In the genomic region with DNA sequence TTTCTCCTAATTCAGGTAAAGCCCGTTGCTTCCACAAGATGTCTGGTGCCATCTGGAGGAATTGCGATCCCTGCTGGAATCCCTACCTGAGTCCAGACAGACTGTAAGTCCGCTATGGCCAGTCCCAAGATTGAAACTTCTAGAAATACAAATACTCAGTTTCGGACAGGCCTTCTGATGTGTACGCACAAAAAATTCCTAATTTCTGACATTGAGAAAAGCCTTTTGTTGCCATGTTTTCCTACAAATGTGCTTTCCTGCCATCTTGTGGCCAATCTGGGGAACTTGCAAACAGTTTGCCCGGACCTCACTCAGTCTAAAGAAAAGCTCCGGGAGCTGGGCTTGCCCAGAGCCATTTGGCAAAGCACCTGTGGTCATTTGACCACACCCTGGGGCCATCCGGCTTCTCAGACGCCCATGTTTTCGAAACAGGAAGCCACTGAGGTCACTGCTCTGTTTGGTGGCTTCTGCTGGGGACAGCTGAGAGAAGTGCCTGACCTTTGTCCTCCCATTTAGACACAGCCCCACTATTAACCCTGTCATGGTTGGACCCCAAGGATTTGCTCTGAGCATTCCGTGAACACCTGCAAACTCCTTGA, we compare ENCODE assay signal across 8 cellular contexts.
A peak's percentile ranks its signal among the peaks of the same experiment; 100 is the strongest.
DNase-seq lines count a peak whose midpoint lies in the region; ATAC-seq, FAIRE-seq and TF ChIP-seq lines count a peak whose summit lies in the region.

No MANE protein-coding gene starts in this region.

- no peak overlapping the region for H2BK120ac ChIP-seq in mesenchymal stem cell (ENCODE audit: low read depth, low read length)

- H2BK5ac ChIP-seq in mesenchymal stem cell (ENCODE audit: low read depth, low read length, poor library complexity, severe bottlenecking), result no peak overlapping the region

- H3K36me3 ChIP-seq in BE2C (no peaks in the 10 kb centered on the region), mesenchymal stem cell (ENCODE audit: control insufficient read depth in 1 of 2, insufficient read depth in 2 of 2, low read depth in 1 of 2, low read length in 2 of 2) (no peaks in the 10 kb centered on the region)

- no peak overlapping the region for H3K4ac ChIP-seq in mesenchymal stem cell (ENCODE audit: low read depth in 1 of 2, low read length in 2 of 2)

- no peak overlapping the region for H3K23ac ChIP-seq in mesenchymal stem cell (ENCODE audit: low read length in 2 of 2)

- H3K9me3 Mint-ChIP-seq in activated CD8-positive, alpha-beta T cell treated with anti-CD3 and anti-CD28 coated beads, Interleukin-2, amount 10 ng/mL, durations not matched to agents 7 days and 5 days (ENCODE audit: insufficient read depth), result no peaks in the 10 kb centered on the region
- H3K9me3 Mint-ChIP-seq in stimulated activated memory B cell treated with anti-CD40 and anti-IgM and Interleukin-4, amounts not matched to agents 10 μg/mL and 1 μg/mL and 100 μg/mL, for 72 hours, result no peaks in the 10 kb centered on the region

- FAIRE-seq in endometrium (lab: Jason Lieb, UNC), result peak; percentile 51

- H3K9ac ChIP-seq in mesenchymal stem cell (ENCODE audit: low read length), result peak overlapping the region; percentile 74

- H3K18ac ChIP-seq in mesenchymal stem cell (ENCODE audit: low read depth in 1 of 2, low read length in 2 of 2), result no peak overlapping the region

- no peak overlapping the region for H3K14ac ChIP-seq in mesenchymal stem cell (ENCODE audit: low read length in 2 of 2)

- no peak overlapping the region for H3K4me2 ChIP-seq in mesenchymal stem cell (ENCODE audit: low read length, poor library complexity, severe bottlenecking)

- no peaks in the 10 kb centered on the region for H3K27me3 ChIP-seq in BE2C
- H3K27me3 ChIP-seq in mesenchymal stem cell (ENCODE audit: control insufficient read depth in 1 of 2, insufficient read depth in 1 of 2, low read length in 2 of 2), result peaks cover 3 to 4% of the 10 kb centered on the region in 2 experiments

- no peak overlapping the region for H3K27ac Mint-ChIP-seq in activated CD8-positive, alpha-beta T cell treated with anti-CD3 and anti-CD28 coated beads, Interleukin-2, amount 10 ng/mL, durations not matched to agents 7 days and 5 days
- H3K27ac Mint-ChIP-seq in stimulated activated memory B cell treated with anti-CD40 and anti-IgM and Interleukin-4, amounts not matched to agents 10 μg/mL and 1 μg/mL and 100 μg/mL, for 72 hours, result no peak overlapping the region

- no peak overlapping the region for H4K91ac ChIP-seq in mesenchymal stem cell (ENCODE audit: low read length)

- H3K4me3 Mint-ChIP-seq in activated CD8-positive, alpha-beta T cell treated with anti-CD3 and anti-CD28 coated beads, Interleukin-2, amount 10 ng/mL, durations not matched to agents 7 days and 5 days, result no peak overlapping the region
- H3K4me3 Mint-ChIP-seq in stimulated activated memory B cell treated with anti-CD40 and anti-IgM and Interleukin-4, amounts not matched to agents 10 μg/mL and 1 μg/mL and 100 μg/mL, for 72 hours, result no peak overlapping the region

- DNase-seq in BE2C (peak; percentile 63), NCI-H774 (lab: John Stamatoyannopoulos, UW) (peak; percentile 39), mesenchymal stem cell (peak; percentile 71)
- peak; percentile 66 for DNase-seq in activated CD8-positive, alpha-beta T cell treated with anti-CD3 and anti-CD28 coated beads, Interleukin-2, amount 10 ng/mL, durations not matched to agents 7 days and 5 days

- no peak overlapping the region for H2AK5ac ChIP-seq in mesenchymal stem cell (ENCODE audit: low read length, severe bottlenecking)

- H3K4me3 ChIP-seq in BE2C (ENCODE audit: low read depth, low read length) (0 out of 2 replicates have a peak overlapping the region, but pooled peaks have one; percentile 17), mesenchymal stem cell (ENCODE audit: insufficient read depth in 1 of 2, low read depth in 1 of 2, low read length in 2 of 2) (no peak overlapping the region)

- H4K8ac ChIP-seq in mesenchymal stem cell (ENCODE audit: low read length), result no peak overlapping the region

- no peak overlapping the region for H2BK12ac ChIP-seq in mesenchymal stem cell (ENCODE audit: low read length in 2 of 2)

- no peaks in the 10 kb centered on the region for H3K79me1 ChIP-seq in mesenchymal stem cell (replicated peaks; ENCODE audit: low read length, poor library complexity, severe bottlenecking)

- CTCF ChIA-PET in activated CD8-positive, alpha-beta T cell treated with anti-CD3 and anti-CD28 coated beads, Interleukin-2, amount 10 ng/mL, durations not matched to agents 7 days and 5 days (lab: Charles Lee), result interaction anchor here (0.6 to 4.9 kb wide), 14 partner anchors 11 to 1391 kb away, joined by 3 to 28 read pairs (median 4); no protein-coding TSS in a partner anchor

- H3K27ac ChIP-seq in mesenchymal stem cell (ENCODE audit: low read length, poor library complexity, severe bottlenecking), result no peak overlapping the region

- H2AFZ ChIP-seq in mesenchymal stem cell (ENCODE audit: low read depth, low read length), result no peak overlapping the region

- POLR2A ChIA-PET in activated CD8-positive, alpha-beta T cell treated with anti-CD3 and anti-CD28 coated beads, Interleukin-2, amount 10 ng/mL, durations not matched to agents 7 days and 5 days (lab: Charles Lee), result no interaction called here

- H3K4me1 Mint-ChIP-seq in activated CD8-positive, alpha-beta T cell treated with anti-CD3 and anti-CD28 coated beads, Interleukin-2, amount 10 ng/mL, durations not matched to agents 7 days and 5 days (ENCODE audit: low read depth), result peaks cover 3% of the 10 kb centered on the region
- no peaks in the 10 kb centered on the region for H3K4me1 Mint-ChIP-seq in stimulated activated memory B cell treated with anti-CD40 and anti-IgM and Interleukin-4, amounts not matched to agents 10 μg/mL and 1 μg/mL and 100 μg/mL, for 72 hours

- peaks cover 2% of the 10 kb centered on the region; the same call in 1 of the 2 replicates for H3K4me1 ChIP-seq in BE2C
- peaks cover 7% of the 10 kb centered on the region for H3K4me1 ChIP-seq in mesenchymal stem cell (ENCODE audit: control insufficient read depth, insufficient read depth, low read depth, low read length)

- H3K27me3 Mint-ChIP-seq in activated CD8-positive, alpha-beta T cell treated with anti-CD3 and anti-CD28 coated beads, Interleukin-2, amount 10 ng/mL, durations not matched to agents 7 days and 5 days (ENCODE audit: low read depth), result peaks cover 8% of the 10 kb centered on the region
- peaks cover 11% of the 10 kb centered on the region for H3K27me3 Mint-ChIP-seq in stimulated activated memory B cell treated with anti-CD40 and anti-IgM and Interleukin-4, amounts not matched to agents 10 μg/mL and 1 μg/mL and 100 μg/mL, for 72 hours

- WGBS in mesenchymal stem cell, result 30% methylated on average over 11 of the region's 11 CpGs

- ATAC-seq in GM19035 (IDR thresholded peaks at IDR 0.05; ENCODE audit: unreplicated experiment) (peak; percentile 83), HG03432 (IDR thresholded peaks at IDR 0.05; ENCODE audit: unreplicated experiment) (peak; percentile 77)
- ATAC-seq in activated CD8-positive, alpha-beta T cell treated with anti-CD3 and anti-CD28 coated beads, Interleukin-2, amount 10 ng/mL, durations not matched to agents 7 days and 5 days, result peak; percentile 74
- peak; percentile 74 for ATAC-seq in stimulated activated memory B cell treated with anti-CD40 and anti-IgM and Interleukin-4, amounts not matched to agents 10 μg/mL and 1 μg/mL and 100 μg/mL, for 72 hours

- TF ChIP-seq CTCF in BE2C (IDR thresholded peaks at IDR 0.05; ENCODE audit: low read depth, low read length), result peak; percentile 95

- H3K36me3 Mint-ChIP-seq in activated CD8-positive, alpha-beta T cell treated with anti-CD3 and anti-CD28 coated beads, Interleukin-2, amount 10 ng/mL, durations not matched to agents 7 days and 5 days (ENCODE audit: low read depth), result no peaks in the 10 kb centered on the region
- no peaks in the 10 kb centered on the region for H3K36me3 Mint-ChIP-seq in stimulated activated memory B cell treated with anti-CD40 and anti-IgM and Interleukin-4, amounts not matched to agents 10 μg/mL and 1 μg/mL and 100 μg/mL, for 72 hours

- H3K9me3 ChIP-seq in BE2C (no peaks in the 10 kb centered on the region), mesenchymal stem cell (ENCODE audit: control insufficient read depth, low read length) (no peaks in the 10 kb centered on the region)

- no peak overlapping the region for H2BK15ac ChIP-seq in mesenchymal stem cell (ENCODE audit: low read depth, poor library complexity, severe bottlenecking)
